In the genomic region with DNA sequence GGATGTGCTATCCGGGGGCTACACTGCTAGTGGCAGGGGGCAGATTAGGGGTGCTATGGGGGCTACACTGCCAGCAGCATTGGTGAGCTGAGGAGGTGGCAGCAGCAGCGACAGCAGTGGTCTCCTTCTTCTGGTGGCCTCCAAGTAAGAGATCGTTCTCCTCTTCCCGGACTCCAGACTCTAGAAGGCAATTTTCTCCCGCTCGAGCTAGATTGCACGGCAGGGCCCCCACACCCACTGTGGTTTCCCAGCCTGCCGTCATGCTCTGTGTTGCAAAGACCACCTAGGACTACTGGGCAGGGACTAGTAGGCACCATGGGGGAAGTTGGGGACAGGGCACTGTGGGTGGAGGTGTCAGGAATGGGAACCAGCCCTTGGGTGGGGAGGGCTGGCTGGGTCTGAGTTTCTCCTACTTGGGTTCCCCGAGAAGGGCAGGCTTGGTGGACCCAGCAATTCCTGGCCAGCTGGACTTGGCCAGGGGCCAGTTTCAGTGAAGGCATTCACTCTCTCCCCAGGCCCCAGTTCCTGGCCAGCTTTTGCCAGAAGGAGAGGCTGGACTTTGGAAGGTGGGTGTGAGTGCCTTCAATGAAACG, we compare ENCODE assay signal across 1 cellular context.
TF ChIP-seq lines count a peak whose summit lies in the region.
"Not testable (repeated sequence)": the region's sequence is repeated elsewhere in the genome, so short reads cannot be mapped to it uniquely, and the experiment has no call there.

No MANE protein-coding gene starts in this region.

TF ChIP-seq in K562, 482 proteins besides CTCF, POLR2A, EP300 and RAD21 (continued from another document):
- 0 out of 4 replicates have a peak, but pooled peaks of 1 of the 2 experiments have one; percentile 21 for TF ChIP-seq BCLAF1 (IDR thresholded peaks at IDR 0.05; ENCODE audit: borderline replicate concordance in 1 of 2, control insufficient read depth in 1 of 2, low read depth in 2 of 2, low read length in 1 of 2)
- TF ChIP-seq RBM22 (IDR thresholded peaks at IDR 0.05; ENCODE audit: low read depth, low read length, poor library complexity, severe bottlenecking), result peak; percentile 19
- 0 out of 2 replicates have a peak, but pooled peaks have one; percentile 7 for TF ChIP-seq SUPT5H (IDR thresholded peaks at IDR 0.05)
- TF ChIP-seq, protein P1, sequence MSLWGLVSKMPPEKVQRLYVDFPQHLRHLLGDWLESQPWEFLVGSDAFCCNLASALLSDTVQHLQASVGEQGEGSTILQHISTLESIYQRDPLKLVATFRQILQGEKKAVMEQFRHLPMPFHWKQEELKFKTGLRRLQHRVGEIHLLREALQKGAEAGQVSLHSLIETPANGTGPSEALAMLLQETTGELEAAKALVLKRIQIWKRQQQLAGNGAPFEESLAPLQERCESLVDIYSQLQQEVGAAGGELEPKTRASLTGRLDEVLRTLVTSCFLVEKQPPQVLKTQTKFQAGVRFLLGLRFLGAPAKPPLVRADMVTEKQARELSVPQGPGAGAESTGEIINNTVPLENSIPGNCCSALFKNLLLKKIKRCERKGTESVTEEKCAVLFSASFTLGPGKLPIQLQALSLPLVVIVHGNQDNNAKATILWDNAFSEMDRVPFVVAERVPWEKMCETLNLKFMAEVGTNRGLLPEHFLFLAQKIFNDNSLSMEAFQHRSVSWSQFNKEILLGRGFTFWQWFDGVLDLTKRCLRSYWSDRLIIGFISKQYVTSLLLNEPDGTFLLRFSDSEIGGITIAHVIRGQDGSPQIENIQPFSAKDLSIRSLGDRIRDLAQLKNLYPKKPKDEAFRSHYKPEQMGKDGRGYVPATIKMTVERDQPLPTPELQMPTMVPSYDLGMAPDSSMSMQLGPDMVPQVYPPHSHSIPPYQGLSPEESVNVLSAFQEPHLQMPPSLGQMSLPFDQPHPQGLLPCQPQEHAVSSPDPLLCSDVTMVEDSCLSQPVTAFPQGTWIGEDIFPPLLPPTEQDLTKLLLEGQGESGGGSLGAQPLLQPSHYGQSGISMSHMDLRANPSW (CRISPR knock-in tag; IDR thresholded peaks at IDR 0.05), result 0 out of 2 replicates have a peak, but pooled peaks have one; percentile 15
- 0 out of 2 replicates have a peak, but pooled peaks have one; percentile 8 for TF ChIP-seq PTBP1 (IDR thresholded peaks at IDR 0.05; ENCODE audit: low read depth, low read length)
- TF ChIP-seq ZNF740 (CRISPR knock-in tag; IDR thresholded peaks at IDR 0.05), result peak; percentile 84
- not testable (repeated sequence) for TF ChIP-seq ZNF740 (tag; IDR thresholded peaks at IDR 0.05)
- TF ChIP-seq PRPF4 (IDR thresholded peaks at IDR 0.05; ENCODE audit: insufficient read depth, low read depth, low read length, poor library complexity, severe bottlenecking), result peak; percentile 34
- TF ChIP-seq MED1 (CRISPR knock-in tag; IDR thresholded peaks at IDR 0.05; ENCODE audit: borderline replicate concordance), result 0 out of 2 replicates have a peak, but pooled peaks have one; percentile 30
- TF ChIP-seq SAP30 (IDR thresholded peaks at IDR 0.05; ENCODE audit: borderline replicate concordance, insufficient read depth, low read depth, low read length, poor library complexity, severe bottlenecking), result peak; percentile 32
- 0 out of 2 replicates have a peak, but pooled peaks have one; percentile 35 for TF ChIP-seq FOXP1 (CRISPR knock-in tag; IDR thresholded peaks at IDR 0.05)
- TF ChIP-seq POLR2AphosphoS5 (IDR thresholded peaks at IDR 0.05; ENCODE audit: control insufficient read depth, insufficient read depth, low read depth, low read length), result 0 out of 2 replicates have a peak, but pooled peaks have one; percentile 50
- TF ChIP-seq ZBTB1 (CRISPR knock-in tag; IDR thresholded peaks at IDR 0.05; ENCODE audit: borderline replicate concordance, low read depth), result peak; percentile 1; the same call in 1 of the 2 replicates
- TF ChIP-seq, protein P2, sequence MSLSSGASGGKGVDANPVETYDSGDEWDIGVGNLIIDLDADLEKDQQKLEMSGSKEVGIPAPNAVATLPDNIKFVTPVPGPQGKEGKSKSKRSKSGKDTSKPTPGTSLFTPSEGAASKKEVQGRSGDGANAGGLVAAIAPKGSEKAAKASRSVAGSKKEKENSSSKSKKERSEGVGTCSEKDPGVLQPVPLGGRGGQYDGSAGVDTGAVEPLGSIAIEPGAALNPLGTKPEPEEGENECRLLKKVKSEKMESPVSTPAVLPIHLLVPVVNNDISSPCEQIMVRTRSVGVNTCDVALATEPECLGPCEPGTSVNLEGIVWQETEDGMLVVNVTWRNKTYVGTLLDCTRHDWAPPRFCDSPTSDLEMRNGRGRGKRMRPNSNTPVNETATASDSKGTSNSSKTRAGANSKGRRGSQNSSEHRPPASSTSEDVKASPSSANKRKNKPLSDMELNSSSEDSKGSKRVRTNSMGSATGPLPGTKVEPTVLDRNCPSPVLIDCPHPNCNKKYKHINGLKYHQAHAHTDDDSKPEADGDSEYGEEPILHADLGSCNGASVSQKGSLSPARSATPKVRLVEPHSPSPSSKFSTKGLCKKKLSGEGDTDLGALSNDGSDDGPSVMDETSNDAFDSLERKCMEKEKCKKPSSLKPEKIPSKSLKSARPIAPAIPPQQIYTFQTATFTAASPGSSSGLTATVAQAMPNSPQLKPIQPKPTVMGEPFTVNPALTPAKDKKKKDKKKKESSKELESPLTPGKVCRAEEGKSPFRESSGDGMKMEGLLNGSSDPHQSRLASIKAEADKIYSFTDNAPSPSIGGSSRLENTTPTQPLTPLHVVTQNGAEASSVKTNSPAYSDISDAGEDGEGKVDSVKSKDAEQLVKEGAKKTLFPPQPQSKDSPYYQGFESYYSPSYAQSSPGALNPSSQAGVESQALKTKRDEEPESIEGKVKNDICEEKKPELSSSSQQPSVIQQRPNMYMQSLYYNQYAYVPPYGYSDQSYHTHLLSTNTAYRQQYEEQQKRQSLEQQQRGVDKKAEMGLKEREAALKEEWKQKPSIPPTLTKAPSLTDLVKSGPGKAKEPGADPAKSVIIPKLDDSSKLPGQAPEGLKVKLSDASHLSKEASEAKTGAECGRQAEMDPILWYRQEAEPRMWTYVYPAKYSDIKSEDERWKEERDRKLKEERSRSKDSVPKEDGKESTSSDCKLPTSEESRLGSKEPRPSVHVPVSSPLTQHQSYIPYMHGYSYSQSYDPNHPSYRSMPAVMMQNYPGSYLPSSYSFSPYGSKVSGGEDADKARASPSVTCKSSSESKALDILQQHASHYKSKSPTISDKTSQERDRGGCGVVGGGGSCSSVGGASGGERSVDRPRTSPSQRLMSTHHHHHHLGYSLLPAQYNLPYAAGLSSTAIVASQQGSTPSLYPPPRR (CRISPR knock-in tag; IDR thresholded peaks at IDR 0.05; ENCODE audit: borderline replicate concordance), result peak; percentile 67; the same call in 1 of the 2 replicates
- TF ChIP-seq ZNF263 (CRISPR knock-in tag; IDR thresholded peaks at IDR 0.05; ENCODE audit: borderline replicate concordance), result peak; percentile 6; the same call in 1 of the 2 replicates
- peak; percentile 55; the same call in 1 of the 2 replicates for TF ChIP-seq HNRNPUL1 (IDR thresholded peaks at IDR 0.05; ENCODE audit: low read length)
- TF ChIP-seq, protein P3, sequence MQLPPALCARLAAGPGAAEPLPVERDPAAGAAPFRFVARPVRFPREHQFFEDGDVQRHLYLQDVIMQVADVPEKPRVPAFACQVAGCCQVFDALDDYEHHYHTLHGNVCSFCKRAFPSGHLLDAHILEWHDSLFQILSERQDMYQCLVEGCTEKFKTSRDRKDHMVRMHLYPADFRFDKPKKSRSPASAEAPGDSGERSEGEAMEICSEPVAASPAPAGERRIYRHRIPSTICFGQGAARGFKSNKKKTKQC (CRISPR knock-in tag; IDR thresholded peaks at IDR 0.05), result 0 out of 2 replicates have a peak, but pooled peaks have one; percentile 35
- TF ChIP-seq ZNF431 (CRISPR knock-in tag; IDR thresholded peaks at IDR 0.05), result 0 out of 2 replicates have a peak, but pooled peaks have one; percentile 57
- TF ChIP-seq ARID4B (CRISPR knock-in tag; IDR thresholded peaks at IDR 0.05), result 0 out of 2 replicates have a peak, but pooled peaks have one; percentile 8
- TF ChIP-seq RBFOX2 (IDR thresholded peaks at IDR 0.05; ENCODE audit: low read depth, low read length), result peak; percentile 80
- TF ChIP-seq NFIC (IDR thresholded peaks at IDR 0.05), result peak; percentile 95
- 0 out of 2 replicates have a peak, but pooled peaks have one; percentile 27 for TF ChIP-seq ZNF57 (CRISPR knock-in tag; IDR thresholded peaks at IDR 0.05)
- TF ChIP-seq HMGXB4 (CRISPR knock-in tag; IDR thresholded peaks at IDR 0.05), result peak; percentile 45; the same call in 1 of the 2 replicates
TF ChIP-seq in K562: peak in this region for 24; not testable (repeated sequence) for 458.
